ENCODE assay signal across 20 cellular contexts in the genomic region with DNA sequence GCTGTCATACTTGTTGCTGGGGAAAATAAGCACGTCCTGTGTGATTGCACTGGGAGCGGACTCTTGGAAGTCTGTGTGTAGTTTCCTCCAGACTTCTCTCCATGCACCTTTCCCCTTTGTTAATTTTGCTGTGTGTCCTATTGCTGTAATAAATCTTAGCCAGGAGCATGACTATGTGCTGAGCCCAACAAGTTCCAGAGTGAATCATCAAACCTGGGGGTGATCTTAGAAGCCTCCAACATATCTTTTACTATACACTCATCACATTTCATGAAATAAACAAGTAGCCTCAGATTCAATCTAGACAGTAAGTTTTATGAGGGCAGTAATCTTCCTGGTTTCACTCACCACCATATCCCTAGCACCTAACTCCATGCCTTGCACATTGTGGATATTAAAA. TPM values are rescaled to one million over a fixed set of nuclear protein-coding genes. Genes with fewer than 3 reads are reported as not detected.
DNase-seq lines count a peak whose midpoint lies in the region; ATAC-seq and TF ChIP-seq lines count a peak whose summit lies in the region.
"Had no signal": no experiment of that assay in that cellular context is flagged by ENCODE, and none has a peak within 500 bp of the region (broad histone marks: within the 10 kb centered on the region; RNA-seq: fewer than 3 reads in every experiment).

No MANE protein-coding gene starts in this region.

- no peak overlapping the region for H3K4me3 ChIP-seq in breast epithelium
- no peak overlapping the region for H3K4me3 ChIP-seq in mammary epithelial cell (replicated peaks in 1 of 3; ENCODE audit: insufficient read depth in 1 of 3, low read depth in 2 of 3, low read length in 3 of 3)
- H3K4me3 ChIP-seq in lower lobe of right lung: no peak overlapping the region

- H3K4me1 ChIP-seq in breast epithelium: no peaks in the 10 kb centered on the region
- no peaks in the 10 kb centered on the region for H3K4me1 ChIP-seq in mammary epithelial cell (ENCODE audit: insufficient read depth, low read length)
- no peaks in the 10 kb centered on the region for H3K4me1 ChIP-seq in lower lobe of right lung

- CTCF ChIA-PET in MCF 10A (lab: Yijun Ruan, JAX) (interaction anchor here (0.7 to 3.7 kb wide), 5 partner anchors 9 to 805 kb away, joined by 3 to 23 read pairs (median 3); no protein-coding TSS in a partner anchor), mammary epithelial cell (lab: Charles Lee; ENCODE audit: low non-redundant PET) (no interaction called here)

- H3K36me3 ChIP-seq in breast epithelium (no peaks in the 10 kb centered on the region), mammary epithelial cell (ENCODE audit: insufficient read depth, low read length) (no peaks in the 10 kb centered on the region), lower lobe of right lung (no peaks in the 10 kb centered on the region)

- H3K79me2 ChIP-seq in mammary epithelial cell (ENCODE audit: insufficient read depth, low read length): no peaks in the 10 kb centered on the region

- intact Hi-C loops in MCF 10A (cut with micrococcal nuclease) (loop anchor here (5.0 kb wide), 2 partner anchors 1217 to 1907 kb away; no protein-coding TSS in a partner anchor), breast epithelium (cut with DNase I; ENCODE audit: low total_unique reads) (no loop called here), mammary epithelial cell (cut with micrococcal nuclease) (loop anchor here (5.0 kb wide), 1 partner anchor 802 kb away; no protein-coding TSS in a partner anchor), lower lobe of right lung (cut with DNase I) (no loop called here)

- H3K9me3 Mint-ChIP-seq in MCF 10A (ENCODE audit: unreplicated experiment): no peaks in the 10 kb centered on the region

- dilution Hi-C loops in mammary epithelial cell (cut with HindIII; ENCODE audit: low sequenced_read_pairs): no loop called here

- no peaks in the 10 kb centered on the region for H3K36me3 Mint-ChIP-seq in MCF 10A (ENCODE audit: insufficient read depth, unreplicated experiment)

- no peak overlapping the region for H2AFZ ChIP-seq in mammary epithelial cell (ENCODE audit: low read depth, low read length)

- POLR2A ChIA-PET in MCF 10A (lab: Yijun Ruan, JAX): no interaction called here

- H3K4me2 ChIP-seq in mammary epithelial cell (ENCODE audit: insufficient read depth, low read depth, low read length): no peak overlapping the region
- H3K4me2 ChIP-seq: SK-N-SH had no signal

- H4K20me1 ChIP-seq in mammary epithelial cell (ENCODE audit: insufficient read depth, low read length): no peaks in the 10 kb centered on the region

- H3K27ac Mint-ChIP-seq in MCF 10A (ENCODE audit: low read depth, unreplicated experiment): no peak overlapping the region

- H3K27me3 ChIP-seq in breast epithelium: peaks cover 0 to 48% of the 10 kb centered on the region in 2 donors
- H3K27me3 ChIP-seq in mammary epithelial cell (ENCODE audit: insufficient read depth, low read length): no peaks in the 10 kb centered on the region
- H3K27me3 ChIP-seq in lower lobe of right lung (ENCODE audit: low read depth): no peaks in the 10 kb centered on the region

- H3K9me3 ChIP-seq in breast epithelium: no peaks in the 10 kb centered on the region
- H3K9me3 ChIP-seq in mammary epithelial cell (replicated peaks; ENCODE audit: insufficient read depth, low read length): no peaks in the 10 kb centered on the region
- no peaks in the 10 kb centered on the region for H3K9me3 ChIP-seq in lower lobe of right lung
- H3K9me3 ChIP-seq: SK-N-SH had no signal

- in situ Hi-C loops in mammary epithelial cell (cut with MboI; ENCODE audit: low sequenced_read_pairs in 2 of 2): loop anchor here in 1 of 2 donors (25.0 kb wide), 1 partner anchor 1182 kb away; the partner anchor contains the start of gene ATP11C

- TF ChIP-seq CTCF in MCF 10A (IDR thresholded peaks at IDR 0.05; ENCODE audit: unreplicated experiment): no peak
- no peak for TF ChIP-seq CTCF in breast epithelium (IDR thresholded peaks at IDR 0.05)
- no peak for TF ChIP-seq CTCF in mammary epithelial cell (conservative IDR thresholded peaks at IDR 0.05 in 1 of 2, IDR thresholded peaks at IDR 0.05 in 1 of 2; ENCODE audit: extremely low read depth in 1 of 2, insufficient read depth in 1 of 2, low read depth in 1 of 2, low read length in 2 of 2)
- TF ChIP-seq CTCF in lower lobe of right lung (IDR thresholded peaks at IDR 0.05): no peak

- DNase-seq in MCF 10A (ENCODE audit: unreplicated experiment) (peak; percentile 14), breast epithelium (ENCODE audit: low spot score in 2 of 2) (no peak), mammary epithelial cell (peak; percentile 21), kidney glomerular epithelial cell (lab: John Stamatoyannopoulos, UW) (peak; percentile 14), lower lobe of right lung (no peak), LoVo (ENCODE audit: low spot score) (no peak), ecto neural progenitor cell (ENCODE audit: low spot score) (no peak)
- DNase-seq: Karpas-422, MM.1S, NCI-H2029, NCI-H446, NCI-H524 treated with DMSO at 0.1 percent for 48 hours, NCI-H774, SK-N-SH had no signal

- H3K27ac ChIP-seq in breast epithelium: no peak overlapping the region
- H3K27ac ChIP-seq in mammary epithelial cell (ENCODE audit: insufficient read depth, low read depth, low read length): no peak overlapping the region
- no peak overlapping the region for H3K27ac ChIP-seq in lower lobe of right lung
- H3K27ac ChIP-seq: 22Rv1 had no signal

- no peak overlapping the region for H3K4me3 Mint-ChIP-seq in MCF 10A (ENCODE audit: unreplicated experiment)

- no peaks in the 10 kb centered on the region for H3K4me1 Mint-ChIP-seq in MCF 10A (ENCODE audit: insufficient read depth, unreplicated experiment)

- 66% methylated on average over 2 of the region's 2 CpGs for whole genome bisulfite sequencing in mammary epithelial cell (ENCODE audit: low coverage, missing lambda C conversion rate)

- no peak for TF ChIP-seq POLR2A in breast epithelium (IDR thresholded peaks at IDR 0.05)

- H3K27me3 Mint-ChIP-seq in MCF 10A (ENCODE audit: insufficient read depth, unreplicated experiment): no peaks in the 10 kb centered on the region

- ATAC-seq in lower lobe of right lung (no peak), GM18873 (IDR thresholded peaks at IDR 0.05; ENCODE audit: low FRiP score, unreplicated experiment) (no peak)
- ATAC-seq: HCT116, HepG2 had no signal

- no peak overlapping the region for H3K9ac ChIP-seq in mammary epithelial cell (ENCODE audit: insufficient read depth, low read length)
- H3K9ac ChIP-seq: SK-N-SH had no signal

- BruUV-seq in MCF 10A (replicated peaks; lab: Mats Ljungman, UMichigan): no TSS peak
- no TSS peak for BruUV-seq in mammary epithelial cell (replicated peaks; lab: Mats Ljungman, UMichigan)

RNA-seq across cellular contexts. Expression of gene FGF13, which starts 43.3 kb away (rescaled TPM):
- total RNA-seq in MCF 10A (2022) (0.75 and 2.7 TPM in 2 replicates), breast epithelium (10 to 100 TPM in 2 of 3 donors, 1 to 10 TPM in 1; 7.9 to 18.1 (median 13.1) TPM), mammary epithelial cell (1 to 10 TPM in 1 of 2 donors, not detected in 1; 1.3 TPM), lower lobe of right lung (4.0 TPM)
- not detected for polyA plus RNA-seq in mammary epithelial cell
- polyA minus RNA-seq in mammary epithelial cell: not detected
- total RNA-seq: HT-29 had no signal
- polyA plus RNA-seq: BJ had no signal

Comparison
In these comparisons a context has a peak if more than half of its experiments do, and no peak if none do; other contexts are left out.
1. DNase-seq: peak in MCF 10A (single experiment), mammary epithelial cell (single experiment) and kidney glomerular epithelial cell (single experiment); none in breast epithelium (0 of 2), lower lobe of right lung (single experiment), LoVo (single experiment) and ecto neural progenitor cell (single experiment).
2. intact Hi-C loops: an anchor here in MCF 10A (5.0 kb wide) and mammary epithelial cell (5.0 kb wide); none called in breast epithelium and lower lobe of right lung.